7 cellular contexts compared by ENCODE assay signal in genomic region chr14:99729991-99730875, GRCh38. TPM values are rescaled to one million over a fixed set of nuclear protein-coding genes. Genes with fewer than 3 reads are reported as not detected.
DNase-seq lines count a peak whose midpoint lies in the region; ATAC-seq and TF ChIP-seq lines count a peak whose summit lies in the region.

No MANE protein-coding gene starts in this region.

- H3K4me3 ChIP-seq in Peyer's patch (peak overlapping the region; percentile 27 to 65 (median 46)), upper lobe of left lung (peak overlapping the region in 3 of 4 donors; percentile 42 to 59 (median 58))

- in situ Hi-C loops in GM13977 (cut with MboI; ENCODE audit: low pct_unique_long_range_greater_than_20kb, low sequenced_read_pairs, unreplicated experiment) = no loop called here

- H3K36me3 ChIP-seq in Peyer's patch (no peaks in the 10 kb centered on the region), upper lobe of left lung (no peaks in the 10 kb centered on the region)

- TF ChIP-seq EP300 in upper lobe of left lung (IDR thresholded peaks at IDR 0.05) = no peak

- 10% methylated on average over 34 of the region's 75 CpGs; no CpG with 5 or more reads in 1 of the 2 donors for WGBS in upper lobe of left lung, 2 donors

- DNase-seq in GM13977 (ENCODE audit: low spot score) = peak; percentile 93
- DNase-seq in Peyer's patch = peak; percentile 38 to 81 (median 73)
- DNase-seq in activated naive CD4-positive, alpha-beta T cell (lab: John Stamatoyannopoulos, UW) = peak; percentile 15 to 65 (median 54)
- DNase-seq in Right ventricle myocardium superior = peak; percentile 85
- DNase-seq in posterior cingulate gyrus = peak; percentile 58 to 95 (median 78)
- peak; percentile 55 to 97 for DNase-seq in upper lobe of left lung

- peaks cover 0 to 12% (median 3%) of the 10 kb centered on the region in 4 donors for H3K4me1 ChIP-seq in Peyer's patch
- peaks cover 34 to 55% (median 47%) of the 10 kb centered on the region in 4 donors for H3K4me1 ChIP-seq in upper lobe of left lung

- intact Hi-C loops in Right ventricle myocardium superior (cut with DNase I) = loop anchor here (2.0 to 5.0 kb wide), 2 partner anchors 62 to 155 kb away; partner anchors contain the start of gene EML1
- intact Hi-C loops in posterior cingulate gyrus (cut with DNase I) = loop anchor here (1.0 kb wide), 1 partner anchor 155 kb away; no protein-coding TSS in a partner anchor

- TF ChIP-seq POLR2A in Peyer's patch (IDR thresholded peaks at IDR 0.05) (no peak), upper lobe of left lung (IDR thresholded peaks at IDR 0.05) (no peak)

- H3K27ac ChIP-seq in Peyer's patch (no peak overlapping the region), upper lobe of left lung (peak overlapping the region in 3 of 4 donors; percentile 44 to 74 (median 60))

- H3K27me3 ChIP-seq in Peyer's patch (no peaks in the 10 kb centered on the region), upper lobe of left lung (no peaks in the 10 kb centered on the region)

- ATAC-seq in HG03342 (IDR thresholded peaks at IDR 0.05; ENCODE audit: unreplicated experiment) = peak; percentile 84
- peak; percentile 80 for ATAC-seq in Right ventricle myocardium superior (ENCODE audit: poor library complexity)
- peak; percentile 5 to 83 for ATAC-seq in upper lobe of left lung (ENCODE audit: low FRiP score in 2 of 2)

- H3K9me3 ChIP-seq in Peyer's patch (no peaks in the 10 kb centered on the region), upper lobe of left lung (no peaks in the 10 kb centered on the region)

- TF ChIP-seq CTCF in GM13977 (IDR thresholded peaks at IDR 0.05; ENCODE audit: extremely low read depth, insufficient read depth, missing control alignments) (peak; percentile 96), Peyer's patch (IDR thresholded peaks at IDR 0.05) (peak; percentile 35 to 88 (median 74)), upper lobe of left lung (IDR thresholded peaks at IDR 0.05) (peak; percentile 89 to 97 (median 94))

RNA-seq across cellular contexts. Expression of gene CYP46A1, which starts 46.1 kb away (rescaled TPM):
- total RNA-seq in Peyer's patch (1 to 10 TPM in 1 of 4 donors, under 1 TPM in 1, not detected in 2; 0.13 to 2.5 TPM), Right ventricle myocardium superior (3.0 TPM), upper lobe of left lung (10 to 100 TPM in 1 of 6 donors, 1 to 10 TPM in 2, under 1 TPM in 3; 0.15 to 12.6 (median 1.2) TPM)

Comparison
In these comparisons a context has a peak if more than half of its experiments do, and no peak if none do; other contexts are left out.
1. H3K27ac ChIP-seq: peak in upper lobe of left lung (3 of 4); none in Peyer's patch (0 of 4).
2. Peak in every context shown above with its lines, with median percentiles within 50 percentile points of each other: DNase-seq, CTCF ChIP-seq and ATAC-seq.